In genomic region chr10:131580674-131581073, GRCh38 we compare ENCODE assay signal across 22 cellular contexts.
A peak's percentile ranks its signal among the peaks of the same experiment; 100 is the strongest.
DNase-seq lines count a peak whose midpoint lies in the region; ATAC-seq and TF ChIP-seq lines count a peak whose summit lies in the region.
"Had no signal": no experiment of that assay in that cellular context is flagged by ENCODE, and none has a peak within 500 bp of the region (broad histone marks: within the 10 kb centered on the region; RNA-seq: fewer than 3 reads in every experiment).

No MANE protein-coding gene starts in this region.

- H3K27ac Mint-ChIP-seq in activated CD4-positive, alpha-beta T cell treated with anti-CD3 and anti-CD28 coated beads, Interleukin-2, amount 10 ng/mL, durations not matched to agents 24 days and 14 days, result no peak overlapping the region
- no peak overlapping the region for H3K27ac Mint-ChIP-seq in stimulated activated naive CD8-positive, alpha-beta T cell treated with anti-CD3 and anti-CD28 coated beads, Interleukin-15, amount 100 ng/mL, for 72 hours
- H3K27ac Mint-ChIP-seq: B cell had no signal

- intact Hi-C loops in activated CD4-positive, alpha-beta T cell treated with anti-CD3 and anti-CD28 coated beads, Interleukin-2, amount 10 ng/mL, durations not matched to agents 24 days and 14 days (cut with micrococcal nuclease), result no loop called here
- intact Hi-C loops in vagina (cut with DNase I), result no loop called here
- intact Hi-C loops in lower lobe of right lung (cut with DNase I), result no loop called here

- H3K27ac ChIP-seq in osteoblast (ENCODE audit: low read depth, low read length) (no peak overlapping the region), vagina (no peak overlapping the region), lower lobe of right lung (no peak overlapping the region)
- H3K27ac ChIP-seq: 22Rv1 had no signal

- H4K20me1 ChIP-seq in osteoblast (ENCODE audit: insufficient read depth, low read length), result no peaks in the 10 kb centered on the region

- no peaks in the 10 kb centered on the region for H3K4me1 Mint-ChIP-seq in activated CD4-positive, alpha-beta T cell treated with anti-CD3 and anti-CD28 coated beads, Interleukin-2, amount 10 ng/mL, durations not matched to agents 24 days and 14 days
- no peaks in the 10 kb centered on the region for H3K4me1 Mint-ChIP-seq in stimulated activated naive CD8-positive, alpha-beta T cell treated with anti-CD3 and anti-CD28 coated beads, Interleukin-15, amount 100 ng/mL, for 72 hours
- H3K4me1 Mint-ChIP-seq: B cell had no signal

- no peak overlapping the region for H3K4me2 ChIP-seq in osteoblast (ENCODE audit: insufficient read depth, low read length)

- no peak overlapping the region for H2AFZ ChIP-seq in osteoblast (ENCODE audit: low read length)

- no peak overlapping the region for H3K4me3 Mint-ChIP-seq in activated CD4-positive, alpha-beta T cell treated with anti-CD3 and anti-CD28 coated beads, Interleukin-2, amount 10 ng/mL, durations not matched to agents 24 days and 14 days
- no peak overlapping the region for H3K4me3 Mint-ChIP-seq in stimulated activated naive CD8-positive, alpha-beta T cell treated with anti-CD3 and anti-CD28 coated beads, Interleukin-15, amount 100 ng/mL, for 72 hours
- H3K4me3 Mint-ChIP-seq: B cell had no signal

- no peak overlapping the region for H3K4me3 ChIP-seq in osteoblast (ENCODE audit: insufficient read depth, low read length)
- H3K4me3 ChIP-seq in vagina, result no peak overlapping the region
- H3K4me3 ChIP-seq in lower lobe of right lung, result no peak overlapping the region
- H3K4me3 ChIP-seq: K562 had no signal

- no peaks in the 10 kb centered on the region for H3K36me3 Mint-ChIP-seq in activated CD4-positive, alpha-beta T cell treated with anti-CD3 and anti-CD28 coated beads, Interleukin-2, amount 10 ng/mL, durations not matched to agents 24 days and 14 days (ENCODE audit: low read depth)

- TF ChIP-seq CTCF in osteoblast (IDR thresholded peaks at IDR 0.05; ENCODE audit: extremely low read depth, low read depth, low read length) (no peak), vagina (IDR thresholded peaks at IDR 0.05) (no peak), lower lobe of right lung (IDR thresholded peaks at IDR 0.05) (no peak)

- H3K79me2 ChIP-seq in osteoblast (ENCODE audit: insufficient read depth, low read length), result no peaks in the 10 kb centered on the region

- H3K4me1 ChIP-seq in osteoblast (ENCODE audit: insufficient read depth, low read length), result no peaks in the 10 kb centered on the region
- H3K4me1 ChIP-seq in vagina, result no peaks in the 10 kb centered on the region
- no peaks in the 10 kb centered on the region for H3K4me1 ChIP-seq in lower lobe of right lung

- H3K27me3 ChIP-seq in osteoblast (ENCODE audit: insufficient read depth, low read length) (no peaks in the 10 kb centered on the region), vagina (no peaks in the 10 kb centered on the region), lower lobe of right lung (ENCODE audit: low read depth) (no peaks in the 10 kb centered on the region)

- ATAC-seq in stimulated activated naive CD8-positive, alpha-beta T cell treated with anti-CD3 and anti-CD28 coated beads, Interleukin-15, amount 100 ng/mL, for 72 hours, result no peak
- no peak for ATAC-seq in lower lobe of right lung
- no peak for ATAC-seq in GM18858 (IDR thresholded peaks at IDR 0.05; ENCODE audit: unreplicated experiment)
- ATAC-seq: K562 had no signal

- H3K27me3 Mint-ChIP-seq in activated CD4-positive, alpha-beta T cell treated with anti-CD3 and anti-CD28 coated beads, Interleukin-2, amount 10 ng/mL, durations not matched to agents 24 days and 14 days, result no peaks in the 10 kb centered on the region
- peaks cover 5% of the 10 kb centered on the region for H3K27me3 Mint-ChIP-seq in stimulated activated naive CD8-positive, alpha-beta T cell treated with anti-CD3 and anti-CD28 coated beads, Interleukin-15, amount 100 ng/mL, for 72 hours
- H3K27me3 Mint-ChIP-seq: B cell had no signal

- TF ChIP-seq POLR2A in vagina (IDR thresholded peaks at IDR 0.05), result no peak

- H3K9me3 ChIP-seq in osteoblast (ENCODE audit: low read depth, low read length) (no peaks in the 10 kb centered on the region), vagina (no peaks in the 10 kb centered on the region), lower lobe of right lung (no peaks in the 10 kb centered on the region)

- peak; percentile 28 for DNase-seq in activated CD4-positive, alpha-beta T cell treated with anti-CD3 and anti-CD28 coated beads, Interleukin-2, amount 10 ng/mL, durations not matched to agents 24 days and 14 days
- no peak for DNase-seq in activated CD4-positive, alpha-beta T cell treated with anti-CD3 and anti-CD28 coated beads, Interleukin-2, amount 50 U/mL, for 48 hours
- DNase-seq in ecto neural progenitor cell (ENCODE audit: low spot score), result peak; percentile 34
- DNase-seq in osteoblast (ENCODE audit: insufficient read length, low spot score, missing footprints), result peak; percentile 65
- peak; percentile 37 to 49 for DNase-seq in vagina (ENCODE audit: extremely low spot score in 2 of 2)
- DNase-seq in stimulated activated naive CD8-positive, alpha-beta T cell treated with anti-CD3 and anti-CD28 coated beads, Interleukin-15, amount 100 ng/mL, for 72 hours, result no peak
- no peak for DNase-seq in lower lobe of right lung
- DNase-seq: Calu3, GF-D8, Kasumi-1, MV-4-11, NCI-H1105 treated with DMSO at 0.1 percent for 48 hours, NCI-H146, NCI-H1930, NCI-H2107, NCI-H524 treated with DMSO at 0.1 percent for 48 hours, NCI-H774, SIG-M5 had no signal

- H3K36me3 ChIP-seq in osteoblast (ENCODE audit: insufficient read depth, low read length) (no peaks in the 10 kb centered on the region), vagina (no peaks in the 10 kb centered on the region), lower lobe of right lung (no peaks in the 10 kb centered on the region)

- no peaks in the 10 kb centered on the region for H3K9me3 Mint-ChIP-seq in activated CD4-positive, alpha-beta T cell treated with anti-CD3 and anti-CD28 coated beads, Interleukin-2, amount 10 ng/mL, durations not matched to agents 24 days and 14 days
- no peaks in the 10 kb centered on the region for H3K9me3 Mint-ChIP-seq in stimulated activated naive CD8-positive, alpha-beta T cell treated with anti-CD3 and anti-CD28 coated beads, Interleukin-15, amount 100 ng/mL, for 72 hours

Comparison
In these comparisons a context has a peak if more than half of its experiments do, and no peak if none do; other contexts are left out.
1. DNase-seq: peak in activated CD4-positive, alpha-beta T cell treated with anti-CD3 and anti-CD28 coated beads, Interleukin-2, amount 10 ng/mL, durations not matched to agents 24 days and 14 days (single experiment), ecto neural progenitor cell (single experiment), osteoblast (single experiment) and vagina (2 of 2); none in activated CD4-positive, alpha-beta T cell treated with anti-CD3 and anti-CD28 coated beads, Interleukin-2, amount 50 U/mL, for 48 hours (0 of 2), stimulated activated naive CD8-positive, alpha-beta T cell treated with anti-CD3 and anti-CD28 coated beads, Interleukin-15, amount 100 ng/mL, for 72 hours (0 of 2) and lower lobe of right lung (single experiment).